9 cellular contexts compared by ENCODE assay signal in genomic region chr1:42944207-42944928, GRCh38. TPM values are rescaled to one million over a fixed set of nuclear protein-coding genes. Genes with fewer than 3 reads are reported as not detected.
DNase-seq lines count a peak whose midpoint lies in the region; ATAC-seq, FAIRE-seq and TF ChIP-seq lines count a peak whose summit lies in the region.
"Had no signal": no experiment of that assay in that cellular context is flagged by ENCODE, and none has a peak within 500 bp of the region (broad histone marks: within the 10 kb centered on the region; RNA-seq: fewer than 3 reads in every experiment).

No MANE protein-coding gene starts in this region.

- H3K9me3 ChIP-seq in T-helper 17 cell (ENCODE audit: control insufficient read depth, low read length, poor library complexity, severe bottlenecking), result no peaks in the 10 kb centered on the region
- H3K9me3 ChIP-seq in gastroesophageal sphincter, result no peaks in the 10 kb centered on the region

- peaks cover 4 to 100% (median 20%) of the 10 kb centered on the region in 3 donors for H3K4me1 ChIP-seq in gastroesophageal sphincter

- no peak overlapping the region for H3K4me3 ChIP-seq in gastroesophageal sphincter

- TF ChIP-seq POLR2A in gastroesophageal sphincter (IDR thresholded peaks at IDR 0.05) (no peak), GM12892 (IDR thresholded peaks at IDR 0.05; ENCODE audit: low read depth, low read length) (no peak)

- H3K9me3 Mint-ChIP-seq in stimulated activated effector memory CD8-positive, alpha-beta T cell treated with anti-CD3 and anti-CD28 coated beads, Interleukin-12 subunit alpha, Interleukin-12 subunit beta, amount 100 ng/mL, for 72 hours, result no peaks in the 10 kb centered on the region

- peak overlapping the region; percentile 94 for H3K27ac Mint-ChIP-seq in T-helper 17 cell
- peak overlapping the region; percentile 98 for H3K27ac Mint-ChIP-seq in stimulated activated effector memory CD8-positive, alpha-beta T cell treated with anti-CD3 and anti-CD28 coated beads, Interleukin-12 subunit alpha, Interleukin-12 subunit beta, amount 100 ng/mL, for 72 hours

- ATAC-seq in T-helper 17 cell, result no peak
- ATAC-seq in gastroesophageal sphincter, result peak; percentile 39
- ATAC-seq in stimulated activated effector memory CD8-positive, alpha-beta T cell treated with anti-CD3 and anti-CD28 coated beads, Interleukin-12 subunit alpha, Interleukin-12 subunit beta, amount 100 ng/mL, for 72 hours, result no peak
- ATAC-seq in HG02623 (IDR thresholded peaks at IDR 0.05; ENCODE audit: unreplicated experiment), result no peak
- no peak for ATAC-seq in HG02678 (IDR thresholded peaks at IDR 0.05; ENCODE audit: unreplicated experiment)

- peak overlapping the region; percentile 85 for H3K4me3 Mint-ChIP-seq in T-helper 17 cell
- H3K4me3 Mint-ChIP-seq in stimulated activated effector memory CD8-positive, alpha-beta T cell treated with anti-CD3 and anti-CD28 coated beads, Interleukin-12 subunit alpha, Interleukin-12 subunit beta, amount 100 ng/mL, for 72 hours, result peak overlapping the region; percentile 93

- H3K36me3 Mint-ChIP-seq in T-helper 17 cell (ENCODE audit: low read depth), result peaks cover 8% of the 10 kb centered on the region
- peaks cover 100% of the 10 kb centered on the region for H3K36me3 Mint-ChIP-seq in stimulated activated effector memory CD8-positive, alpha-beta T cell treated with anti-CD3 and anti-CD28 coated beads, Interleukin-12 subunit alpha, Interleukin-12 subunit beta, amount 100 ng/mL, for 72 hours

- peaks cover 0 to 20% of the 10 kb centered on the region in 2 donors for H3K36me3 ChIP-seq in gastroesophageal sphincter

- TF ChIP-seq CTCF in gastroesophageal sphincter (IDR thresholded peaks at IDR 0.05), result no peak

- peak overlapping the region; percentile 39 to 78 (median 66) for H3K27ac ChIP-seq in gastroesophageal sphincter

- no peak for TF ChIP-seq EP300 in gastroesophageal sphincter (IDR thresholded peaks at IDR 0.05)

- no peaks in the 10 kb centered on the region for H3K27me3 Mint-ChIP-seq in T-helper 17 cell

- no peak for FAIRE-seq in GM12892 (lab: Jason Lieb, UNC)

- peaks cover 77% of the 10 kb centered on the region for H3K4me1 Mint-ChIP-seq in T-helper 17 cell
- H3K4me1 Mint-ChIP-seq in stimulated activated effector memory CD8-positive, alpha-beta T cell treated with anti-CD3 and anti-CD28 coated beads, Interleukin-12 subunit alpha, Interleukin-12 subunit beta, amount 100 ng/mL, for 72 hours, result peaks cover 96% of the 10 kb centered on the region

- no peaks in the 10 kb centered on the region for H3K27me3 ChIP-seq in gastroesophageal sphincter

- DNase-seq in HT-29 (ENCODE audit: low spot score), result peak; percentile 82
- no peak for DNase-seq in T-helper 17 cell
- no peak for DNase-seq in stimulated activated effector memory CD8-positive, alpha-beta T cell treated with anti-CD3 and anti-CD28 coated beads, Interleukin-12 subunit alpha, Interleukin-12 subunit beta, amount 100 ng/mL, for 72 hours (ENCODE audit: low spot score in 2 of 2)
- no peak for DNase-seq in GM19240 (ENCODE audit: insufficient read length, low spot score)
- no peak for DNase-seq in GM12892 (ENCODE audit: insufficient read length)
- DNase-seq: NCI-H1417 treated with DMSO at 0.1 percent for 48 hours had no signal

- 65 to 78% methylated on average over 1 to 10 of the region's 10 CpGs for WGBS in gastroesophageal sphincter (ENCODE audit: low coverage in 1 of 2), 2 donors

RNA-seq across cellular contexts. Expression of gene SLC2A1, which starts 14.3 kb away (rescaled TPM):
- 916 and 965 TPM in 2 replicates for total RNA-seq in HT-29 (2014; rRNA removed; shearing (Covaris generic))
- total RNA-seq in T-helper 17 cell, result 10 to 100 TPM; 63.7 to 79.0 TPM
- total RNA-seq in gastroesophageal sphincter, result 100 to 1,000 TPM in 1 of 4 donors, 10 to 100 TPM in 3; 23.5 to 106 (median 45.9) TPM
- 45.9 TPM for polyA plus RNA-seq in GM12892 (2012; ENCODE audit: missing spikeins)
